In the genomic region with DNA sequence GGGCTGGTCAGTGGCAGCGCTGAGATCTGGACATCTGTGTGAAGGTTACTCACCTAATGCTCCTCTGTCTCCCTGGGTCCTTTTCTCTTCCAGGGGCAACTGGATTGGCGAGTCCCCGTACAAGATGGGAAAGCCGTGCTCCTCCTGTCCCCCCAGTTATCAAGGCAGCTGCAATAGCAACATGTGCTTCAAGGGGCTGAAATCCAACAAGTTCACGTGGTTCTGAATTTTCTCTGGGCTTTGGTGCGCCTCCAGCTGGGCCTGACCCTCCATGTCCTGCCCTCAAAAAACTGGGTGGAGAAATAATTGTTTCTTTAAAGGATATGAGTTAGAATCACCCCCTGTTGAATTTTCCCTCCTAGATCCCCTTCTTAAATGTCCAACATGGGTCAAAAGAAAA, we compare ENCODE assay signal across 33 cellular contexts. TPM values are rescaled to one million over a fixed set of nuclear protein-coding genes. Genes with fewer than 3 reads are reported as not detected.
A peak's percentile ranks its signal among the peaks of the same experiment; 100 is the strongest.
DNase-seq lines count a peak whose midpoint lies in the region; ATAC-seq, FAIRE-seq and TF ChIP-seq lines count a peak whose summit lies in the region.
"Had no signal": no experiment of that assay in that cellular context is flagged by ENCODE, and none has a peak within 500 bp of the region (broad histone marks: within the 10 kb centered on the region; RNA-seq: fewer than 3 reads in every experiment).

No MANE protein-coding gene starts in this region.

- H3K4me1 ChIP-seq in HepG2 (ENCODE audit: insufficient read depth, low read length) (peaks cover 69% of the 10 kb centered on the region), right lobe of liver (peaks cover 0 to 8% (median 0%) of the 10 kb centered on the region in 4 donors), transverse colon (peaks cover 0 to 24% (median 12%) of the 10 kb centered on the region in 4 donors)
- H3K4me1 ChIP-seq: BE2C, BLaER1 had no signal

- no peak for TF ChIP-seq RAD21 in HepG2 (CRISPR knock-in tag; IDR thresholded peaks at IDR 0.05)

- CTCF ChIA-PET in HepG2 (lab: Yijun Ruan, JAX; ENCODE audit: low intra/inter-chr PET ratio, low total read pairs): no interaction called here

- H3K9me3 ChIP-seq in HepG2 (ENCODE audit: low read length): no peaks in the 10 kb centered on the region
- H3K9me3 ChIP-seq in right lobe of liver: no peaks in the 10 kb centered on the region
- H3K9me3 ChIP-seq in transverse colon: no peaks in the 10 kb centered on the region
- H3K9me3 ChIP-seq: BE2C, BLaER1 had no signal

- ATAC-seq in Right ventricle myocardium superior (ENCODE audit: poor library complexity) (peak; percentile 46), HepG2 (no peak), right lobe of liver (no peak)
- ATAC-seq: GM12878 had no signal

- POLR2A ChIA-PET in HepG2 (lab: Yijun Ruan, JAX): no interaction called here

- no peak for TF ChIP-seq POLR2A in HepG2 (IDR thresholded peaks at IDR 0.05; ENCODE audit: insufficient read depth in 1 of 2, low read depth in 2 of 2, low read length in 2 of 2)
- TF ChIP-seq POLR2A in right lobe of liver (IDR thresholded peaks at IDR 0.05): no peak
- TF ChIP-seq POLR2A in transverse colon (IDR thresholded peaks at IDR 0.05): no peak

- no peaks in the 10 kb centered on the region for H3K79me2 ChIP-seq in HepG2 (ENCODE audit: insufficient read depth, low read length)

- intact Hi-C loops in Right ventricle myocardium superior (cut with DNase I) (no loop called here), cardiac septum (cut with DNase I) (no loop called here), HepG2 (cut with micrococcal nuclease; ENCODE audit: unreplicated experiment) (no loop called here), right lobe of liver (cut with DNase I) (no loop called here), posterior vena cava (cut with DNase I) (no loop called here), transverse colon (cut with DNase I; ENCODE audit: low total_unique reads) (no loop called here)

- H3K27me3 ChIP-seq in HepG2 (ENCODE audit: control insufficient read depth in 1 of 2, insufficient read depth in 2 of 2, low read length in 2 of 2) (no peaks in the 10 kb centered on the region; a peak in 1 of 5 replicates), right lobe of liver (no peaks in the 10 kb centered on the region), transverse colon (no peaks in the 10 kb centered on the region)
- H3K27me3 ChIP-seq: BE2C, BLaER1 had no signal

- H4K20me1 ChIP-seq in HepG2 (ENCODE audit: insufficient read depth, low read length): no peaks in the 10 kb centered on the region
- H4K20me1 ChIP-seq: BLaER1 had no signal

- 94% methylated on average over 5 of the region's 6 CpGs for WGBS in HepG2 (ENCODE audit: low lambda C conversion rate)
- 100% methylated on average over 1 of the region's 6 CpGs for WGBS in right lobe of liver (ENCODE audit: insufficient coverage, low coverage, low lambda C conversion rate, missing lambda C conversion rate)
- 86 to 87% methylated on average over 6 of the region's 6 CpGs for WGBS in transverse colon (ENCODE audit: low coverage in 1 of 2), 2 donors

- H3K36me3 ChIP-seq in HepG2 (replicated peaks in 1 of 2; ENCODE audit: control insufficient read depth in 1 of 2, insufficient read depth in 2 of 2, low read length in 2 of 2) (no peaks in the 10 kb centered on the region), right lobe of liver (no peaks in the 10 kb centered on the region), transverse colon (no peaks in the 10 kb centered on the region)
- H3K36me3 ChIP-seq: BE2C, BLaER1 had no signal

- H3K4me3 ChIP-seq in HepG2 (replicated peaks in 1 of 3; ENCODE audit: insufficient read depth in 1 of 3, low read depth in 2 of 3, low read length in 3 of 3) (no peak overlapping the region), right lobe of liver (no peak overlapping the region), transverse colon (no peak overlapping the region)
- H3K4me3 ChIP-seq: BLaER1, GM12878 had no signal

- DNase-seq in Right ventricle myocardium superior: no peak
- DNase-seq in cardiac septum (ENCODE audit: low spot score): no peak
- DNase-seq in HepG2 (ENCODE audit: low spot score): no peak
- DNase-seq in right lobe of liver: no peak
- DNase-seq in posterior vena cava (ENCODE audit: low spot score): peak; percentile 36
- no peak for DNase-seq in transverse colon
- no peak for DNase-seq in SK-N-DZ (ENCODE audit: low spot score)
- DNase-seq in activated CD4-positive, alpha-beta T cell treated with anti-CD3 and anti-CD28 coated beads for 1 hour: no peak
- DNase-seq: 8988T; ACHN; BE2C; C1 segment of cervical spinal cord; CD4-positive, alpha-beta memory T cell; CD4-positive, CD25-positive, alpha-beta regulatory T cell; CD8-positive, alpha-beta memory T cell; COR-L47; DMS 273 treated with DMSO at 0.1 percent for 48 hours; DMS153; DMS53; DMS79; DND-41; EL; GDM1 had no signal

- no peak overlapping the region; the same call in 1 of the 2 replicates for H3K9ac ChIP-seq in HepG2 (ENCODE audit: insufficient read depth, low read depth, low read length)
- H3K9ac ChIP-seq: BLaER1 had no signal

- no TSS peak for BruUV-seq in HepG2 (replicated peaks; lab: Mats Ljungman, UMichigan)

- H3K27ac ChIP-seq in HepG2 (ENCODE audit: extremely low read length, insufficient read depth, low read length) (peak overlapping the region; percentile 24), right lobe of liver (no peak overlapping the region), transverse colon (peak overlapping the region in 3 of 4 donors; percentile 89 to 95 (median 95))
- H3K27ac ChIP-seq: BLaER1 had no signal

- H3K4me2 ChIP-seq in HepG2 (ENCODE audit: low read depth, low read length): no peak overlapping the region
- H3K4me2 ChIP-seq: BLaER1 had no signal

- TF ChIP-seq EP300 in HepG2 (IDR thresholded peaks at IDR 0.05; ENCODE audit: low read depth in 2 of 2, low read length in 2 of 2) (no peak), HepG2 (CRISPR knock-in tag; IDR thresholded peaks at IDR 0.05; ENCODE audit: borderline replicate concordance) (no peak), transverse colon (IDR thresholded peaks at IDR 0.05; ENCODE audit: low read depth) (no peak)

- FAIRE-seq in HepG2 (lab: Jason Lieb, UNC): no peak
- FAIRE-seq: A204.1, GM12878, GM12892, GM18507 had no signal

- no peak overlapping the region for H2AFZ ChIP-seq in HepG2 (ENCODE audit: low read length)

- in situ Hi-C loops in HepG2 (cut with HindIII; ENCODE audit: extremely low pct_ligation_motif_present, low pct_unique_long_range_greater_than_20kb): no loop called here
- in situ Hi-C loops in transverse colon (cut with MboI; ENCODE audit: low pct_ligation_motif_present in 1 of 4, low pct_unique_long_range_greater_than_20kb in 1 of 4, low sequenced_read_pairs in 3 of 4): no loop called here

- TF ChIP-seq CTCF in HepG2 (CRISPR knock-in tag; IDR thresholded peaks at IDR 0.05) (no peak), right lobe of liver (IDR thresholded peaks at IDR 0.05) (no peak), transverse colon (IDR thresholded peaks at IDR 0.05) (no peak)

RNA-seq across cellular contexts. Expression of gene HNF4A, which starts 4.9 kb away (rescaled TPM):
- total RNA-seq in Right ventricle myocardium superior (not detected), cardiac septum (not detected), HepG2 (2016; rRNA removed; fragmentation: Illumina TruSeq; extraction: Trizol) (169 and 190 TPM in 2 replicates), right lobe of liver (100 to 1,000 TPM; 101 to 255 (median 157) TPM), posterior vena cava (not detected), transverse colon (100 to 1,000 TPM; 173 to 471 (median 252) TPM)
- total RNA-seq in HepG2 (2016; cell fraction: cytosol; rRNA removed; fragmentation: Illumina TruSeq; extraction: Trizol; ENCODE audit: low read depth): 29.0 and 32.3 TPM in 2 replicates
- total RNA-seq in HepG2 (2016; cell fraction: insoluble cytoplasmic fraction; rRNA removed; fragmentation: Illumina TruSeq; extraction: Trizol): 151 and 173 TPM in 2 replicates
- total RNA-seq in HepG2 (2016; cell fraction: membrane; rRNA removed; fragmentation: Illumina TruSeq; extraction: Trizol): 112 and 124 TPM in 2 replicates
- total RNA-seq in HepG2 (2016; cell fraction: nucleus; rRNA removed; fragmentation: Illumina TruSeq; extraction: Trizol): 102 and 116 TPM in 2 replicates
- 80.9 and 112 TPM in 2 replicates for polyA plus RNA-seq in HepG2 (2011; rRNA removed)
- 42.6 and 51.4 TPM in 2 replicates for polyA plus RNA-seq in HepG2 (2011; cell fraction: cytosol; rRNA removed)
- 155 and 166 TPM in 2 replicates for polyA plus RNA-seq in HepG2 (2011; cell fraction: nucleus; rRNA removed)
- polyA plus RNA-seq in HepG2 (2012): 118 and 127 TPM in 2 replicates
- 15.4 and 16.4 TPM in 2 replicates for polyA plus RNA-seq in HepG2 (2016; cell fraction: cytosol; fragmentation: Illumina TruSeq; extraction: Trizol; ENCODE audit: low read depth)
- polyA plus RNA-seq in HepG2 (2016; cell fraction: insoluble cytoplasmic fraction; fragmentation: Illumina TruSeq; extraction: Trizol; ENCODE audit: low read depth): 119 and 153 TPM in 2 replicates
- polyA plus RNA-seq in HepG2 (2016; cell fraction: membrane; fragmentation: Illumina TruSeq; extraction: Trizol; ENCODE audit: low read depth): 46.6 and 47.5 TPM in 2 replicates
- polyA plus RNA-seq in HepG2 (2016; cell fraction: nucleus; fragmentation: Illumina TruSeq; extraction: Trizol; ENCODE audit: insufficient read depth, low read depth): 182 and 192 TPM in 2 replicates
- polyA minus RNA-seq in HepG2 (2011; rRNA and poly(A)+ RNA removed; ENCODE audit: low replicate concordance): 4.8 and 366 TPM in 2 replicates
- 84.1 and 95.5 TPM in 2 replicates for polyA minus RNA-seq in HepG2 (2011; cell fraction: cytosol; rRNA and poly(A)+ RNA removed)
- 74.7 and 93.0 TPM in 2 replicates for polyA minus RNA-seq in HepG2 (2011; cell fraction: nucleus; rRNA and poly(A)+ RNA removed)
- polyA plus RNA-seq in SK-N-DZ (2014; cell fraction: cytosol; rRNA removed): not detected in 2 replicates
- polyA plus RNA-seq in SK-N-DZ (2014; cell fraction: nucleus; rRNA removed): not detected in 2 replicates
- total RNA-seq: A673; CD4-positive, alpha-beta memory T cell; CD4-positive, CD25-positive, alpha-beta regulatory T cell; CD8-positive, alpha-beta memory T cell; Daoy had no signal
- polyA plus RNA-seq: AG04450; CD14-positive monocyte; CD4-positive, alpha-beta memory T cell; CD4-positive, CD25-positive, alpha-beta regulatory T cell; CD8-positive, alpha-beta memory T cell; GM12878 had no signal

RNA-seq across cellular contexts. Expression of gene R3HDML, which starts 13.7 kb away (rescaled TPM):
- total RNA-seq in Right ventricle myocardium superior (not detected), cardiac septum (not detected), HepG2 (2016; rRNA removed; fragmentation: Illumina TruSeq; extraction: Trizol) (not detected in 2 replicates), right lobe of liver (not detected), posterior vena cava (not detected), transverse colon (not detected)
- not detected in 2 replicates for total RNA-seq in HepG2 (2016; cell fraction: cytosol; rRNA removed; fragmentation: Illumina TruSeq; extraction: Trizol; ENCODE audit: low read depth)
- total RNA-seq in HepG2 (2016; cell fraction: insoluble cytoplasmic fraction; rRNA removed; fragmentation: Illumina TruSeq; extraction: Trizol): not detected in 2 replicates
- total RNA-seq in HepG2 (2016; cell fraction: membrane; rRNA removed; fragmentation: Illumina TruSeq; extraction: Trizol): not detected in 2 replicates
- total RNA-seq in HepG2 (2016; cell fraction: nucleus; rRNA removed; fragmentation: Illumina TruSeq; extraction: Trizol): not detected in 2 replicates
- polyA plus RNA-seq in HepG2 (2011; rRNA removed): not detected in 2 replicates
- polyA plus RNA-seq in HepG2 (2011; cell fraction: cytosol; rRNA removed): not detected in 2 replicates
- not detected in 2 replicates for polyA plus RNA-seq in HepG2 (2011; cell fraction: nucleus; rRNA removed)
- not detected in 2 replicates for polyA plus RNA-seq in HepG2 (2012)
- polyA plus RNA-seq in HepG2 (2016; cell fraction: cytosol; fragmentation: Illumina TruSeq; extraction: Trizol; ENCODE audit: low read depth): not detected in 2 replicates
- polyA plus RNA-seq in HepG2 (2016; cell fraction: insoluble cytoplasmic fraction; fragmentation: Illumina TruSeq; extraction: Trizol; ENCODE audit: low read depth): not detected in 2 replicates
- polyA plus RNA-seq in HepG2 (2016; cell fraction: membrane; fragmentation: Illumina TruSeq; extraction: Trizol; ENCODE audit: low read depth): not detected in 2 replicates
- not detected in 2 replicates for polyA plus RNA-seq in HepG2 (2016; cell fraction: nucleus; fragmentation: Illumina TruSeq; extraction: Trizol; ENCODE audit: insufficient read depth, low read depth)
- not detected in 2 replicates for polyA minus RNA-seq in HepG2 (2011; rRNA and poly(A)+ RNA removed; ENCODE audit: low replicate concordance)
- not detected in 2 replicates for polyA minus RNA-seq in HepG2 (2011; cell fraction: cytosol; rRNA and poly(A)+ RNA removed)
- not detected in 2 replicates for polyA minus RNA-seq in HepG2 (2011; cell fraction: nucleus; rRNA and poly(A)+ RNA removed)
- not detected in 2 replicates for polyA plus RNA-seq in SK-N-DZ (2014; cell fraction: cytosol; rRNA removed)
- not detected in 2 replicates for polyA plus RNA-seq in SK-N-DZ (2014; cell fraction: nucleus; rRNA removed)
- total RNA-seq: A673; CD4-positive, alpha-beta memory T cell; CD4-positive, CD25-positive, alpha-beta regulatory T cell; CD8-positive, alpha-beta memory T cell; Daoy; G401; GM12878 had no signal
- polyA plus RNA-seq: AG04450; CD14-positive monocyte; CD4-positive, alpha-beta memory T cell; CD4-positive, CD25-positive, alpha-beta regulatory T cell; CD8-positive, alpha-beta memory T cell; GM12878 had no signal

RNA-seq across cellular contexts. Expression of gene FITM2, which starts 39.6 kb away (rescaled TPM):
- total RNA-seq in Right ventricle myocardium superior (150 TPM), cardiac septum (94.0 TPM), HepG2 (2016; rRNA removed; fragmentation: Illumina TruSeq; extraction: Trizol) (13.6 and 24.5 TPM in 2 replicates), right lobe of liver (1 to 10 TPM; 3.6 to 8.0 (median 6.4) TPM), posterior vena cava (10 to 100 TPM in 1 of 2 donors, 1 to 10 TPM in 1; 8.0 to 10.6 TPM), transverse colon (10 to 100 TPM in 2 of 4 donors, 1 to 10 TPM in 2; 4.1 to 12.4 (median 9.7) TPM)
- 2.8 and 2.9 TPM in 2 replicates for total RNA-seq in HepG2 (2016; cell fraction: cytosol; rRNA removed; fragmentation: Illumina TruSeq; extraction: Trizol; ENCODE audit: low read depth)
- total RNA-seq in HepG2 (2016; cell fraction: insoluble cytoplasmic fraction; rRNA removed; fragmentation: Illumina TruSeq; extraction: Trizol): 13.1 and 24.2 TPM in 2 replicates
- total RNA-seq in HepG2 (2016; cell fraction: membrane; rRNA removed; fragmentation: Illumina TruSeq; extraction: Trizol): 8.8 and 10.2 TPM in 2 replicates
- 20.0 and 25.7 TPM in 2 replicates for total RNA-seq in HepG2 (2016; cell fraction: nucleus; rRNA removed; fragmentation: Illumina TruSeq; extraction: Trizol)
- polyA plus RNA-seq in HepG2 (2011; rRNA removed): 9.6 and 10.4 TPM in 2 replicates
- 7.7 and 12.9 TPM in 2 replicates for polyA plus RNA-seq in HepG2 (2011; cell fraction: cytosol; rRNA removed)
- 10.1 and 10.7 TPM in 2 replicates for polyA plus RNA-seq in HepG2 (2011; cell fraction: nucleus; rRNA removed)
- 18.0 and 19.6 TPM in 2 replicates for polyA plus RNA-seq in HepG2 (2012)
- 2.4 TPM in 2 replicates for polyA plus RNA-seq in HepG2 (2016; cell fraction: cytosol; fragmentation: Illumina TruSeq; extraction: Trizol; ENCODE audit: low read depth)
- 10.6 and 10.9 TPM in 2 replicates for polyA plus RNA-seq in HepG2 (2016; cell fraction: insoluble cytoplasmic fraction; fragmentation: Illumina TruSeq; extraction: Trizol; ENCODE audit: low read depth)
- polyA plus RNA-seq in HepG2 (2016; cell fraction: membrane; fragmentation: Illumina TruSeq; extraction: Trizol; ENCODE audit: low read depth): 4.4 and 4.9 TPM in 2 replicates
- 33.0 and 34.7 TPM in 2 replicates for polyA plus RNA-seq in HepG2 (2016; cell fraction: nucleus; fragmentation: Illumina TruSeq; extraction: Trizol; ENCODE audit: insufficient read depth, low read depth)
- polyA minus RNA-seq in HepG2 (2011; rRNA and poly(A)+ RNA removed; ENCODE audit: low replicate concordance): 11.7 and 21.7 TPM in 2 replicates
- polyA minus RNA-seq in HepG2 (2011; cell fraction: cytosol; rRNA and poly(A)+ RNA removed): 10.1 and 13.8 TPM in 2 replicates
- polyA minus RNA-seq in HepG2 (2011; cell fraction: nucleus; rRNA and poly(A)+ RNA removed): 6.7 and 9.0 TPM in 2 replicates
- 6.6 and 6.8 TPM in 2 replicates for polyA plus RNA-seq in SK-N-DZ (2014; cell fraction: cytosol; rRNA removed)
- polyA plus RNA-seq in SK-N-DZ (2014; cell fraction: nucleus; rRNA removed): 5.0 and 5.9 TPM in 2 replicates

Comparison
In these comparisons a context has a peak if more than half of its experiments do, and no peak if none do; other contexts are left out.
1. H3K27ac ChIP-seq: peak in HepG2 (single experiment) and transverse colon (3 of 4); none in right lobe of liver (0 of 3).
2. RNA of gene HNF4A, which starts 4.9 kb away (total RNA-seq): 173 to 471 TPM in transverse colon, 101 to 255 TPM in right lobe of liver and 29.0 to 190 TPM in HepG2; not detected in posterior vena cava, not detected in Right ventricle myocardium superior (single experiment) and not detected in cardiac septum (single experiment); every median in the first group is over 10 times any median in the second.